Comparison of ENCODE assay signal across 23 cellular contexts in the genomic region with DNA sequence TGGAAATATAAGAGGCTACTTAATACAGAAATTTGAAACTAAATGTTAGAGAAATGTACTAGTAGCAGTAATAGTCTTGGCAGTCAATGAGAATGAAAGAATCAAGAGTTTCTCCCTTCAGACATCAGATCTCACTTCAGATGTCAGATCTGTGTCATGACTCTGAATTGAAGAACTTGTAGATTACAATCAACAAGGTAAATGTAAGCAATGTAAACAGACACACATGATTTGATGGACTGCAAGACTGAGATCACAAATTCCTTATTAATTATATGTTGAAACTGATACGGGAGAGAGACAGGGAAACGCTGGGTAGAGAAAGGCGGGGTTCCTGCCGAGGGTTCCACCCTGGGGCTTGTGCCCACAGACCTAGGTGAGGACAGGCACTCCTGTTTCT.
"Had no signal": no experiment of that assay in that cellular context is flagged by ENCODE, and none has a peak within 500 bp of the region (broad histone marks: within the 10 kb centered on the region; RNA-seq: fewer than 3 reads in every experiment).

No MANE protein-coding gene starts in this region.

- H3K9ac ChIP-seq: neural progenitor cell had no signal

- H3K36me3 ChIP-seq: left ventricle myocardium inferior, neural progenitor cell, upper lobe of left lung, WERI-Rb-1 had no signal

- H3K27ac ChIP-seq: dorsolateral prefrontal cortex, left ventricle myocardium inferior, neural progenitor cell, testis, upper lobe of left lung, WERI-Rb-1 had no signal

- DNase-seq: activated CD4-positive, alpha-beta T cell treated with anti-CD3 and anti-CD28 coated beads, Interleukin-2, amount 10 ng/mL, durations not matched to agents 7 days and 5 days; activated CD4-positive, CD25-positive, alpha-beta regulatory T cell treated with anti-CD3 and anti-CD28 coated beads, Interleukin-2, amount 50 U/mL, for 72 hours; activated CD8-positive, alpha-beta memory T cell treated with anti-CD3 and anti-CD28 coated beads, Interleukin-2, amount 10 ng/mL, durations not matched to agents 7 days and 5 days; activated CD8-positive, alpha-beta T cell treated with anti-CD3 and anti-CD28 coated beads for 36 hours; activated effector memory CD4-positive, alpha-beta T cell treated with anti-CD3 and anti-CD28 coated beads, Interleukin-2, amount 50 U/mL, for 16 hours; activated naive CD4-positive, alpha-beta T cell treated with anti-CD3 and anti-CD28 coated beads, Interleukin-2, amount 10 ng/mL, durations not matched to agents 7 days and 5 days; activated T-cell treated with anti-CD3 and anti-CD28 coated beads for 4 hours; amygdala; caudate nucleus; dorsolateral prefrontal cortex; immature natural killer cell; left ventricle myocardium inferior; naive thymus-derived CD8-positive, alpha-beta T cell; stimulated activated CD4-positive, alpha-beta T cell treated with anti-CD3 and anti-CD28 coated beads, Interleukin-15, amount 100 ng/mL, for 24 hours; T-helper 1 cell; testis; upper lobe of left lung; WERI-Rb-1 had no signal

- H3K4me2 ChIP-seq: neural progenitor cell, smooth muscle cell had no signal

- H3K4me3 ChIP-seq: dorsolateral prefrontal cortex, left ventricle myocardium inferior, neural progenitor cell, smooth muscle cell, testis, upper lobe of left lung had no signal

- FAIRE-seq: TTC549 had no signal

- H3K4me1 ChIP-seq: left ventricle myocardium inferior, neural progenitor cell had no signal

- H3K9me3 ChIP-seq: left ventricle myocardium inferior, testis, upper lobe of left lung had no signal

- H3K27me3 ChIP-seq: dorsolateral prefrontal cortex, neural progenitor cell, testis, upper lobe of left lung had no signal

- ATAC-seq: activated CD8-positive, alpha-beta memory T cell treated with anti-CD3 and anti-CD28 coated beads, Interleukin-2, amount 10 ng/mL, durations not matched to agents 7 days and 5 days; activated CD8-positive, alpha-beta T cell treated with anti-CD3 and anti-CD28 coated beads for 36 hours; naive thymus-derived CD8-positive, alpha-beta T cell; sciatic nerve; stimulated activated memory B cell treated with anti-CD40 and anti-IgM and Interleukin-4, amounts not matched to agents 10 μg/mL and 1 μg/mL and 100 μg/mL, for 72 hours had no signal

- H2AFZ ChIP-seq: neural progenitor cell had no signal
